8 cellular contexts compared by ENCODE assay signal in genomic region chr10:5813091-5813340, GRCh38. TPM values are rescaled to one million over a fixed set of nuclear protein-coding genes. Genes with fewer than 3 reads are reported as not detected.
DNase-seq lines count a peak whose midpoint lies in the region; ATAC-seq and TF ChIP-seq lines count a peak whose summit lies in the region.

No MANE protein-coding gene starts in this region.

- peak overlapping the region; percentile 84 for H3K4me2 ChIP-seq in Karpas-422 (ENCODE audit: low read depth, low read length, poor library complexity, severe bottlenecking)

- WGBS in ectodermal cell, 2 experiments: 0% methylated on average over 29 of the region's 29 CpGs

- peaks cover 37% of the 10 kb centered on the region; the same call in 1 of the 2 replicates for H4K20me1 ChIP-seq in Karpas-422 (ENCODE audit: insufficient read depth, low read depth, low read length)

- H3K27ac ChIP-seq in CD8-positive, alpha-beta T cell (ENCODE audit: low read depth, low read length): peak overlapping the region; percentile 87
- H3K27ac ChIP-seq in Karpas-422 (ENCODE audit: low read length): peak overlapping the region; percentile 78
- peak overlapping the region; percentile 93 for H3K27ac ChIP-seq in ectodermal cell (ENCODE audit: insufficient read depth, low read depth, low read length, poor library complexity, severe bottlenecking)

- no peaks in the 10 kb centered on the region for H3K27me3 ChIP-seq in CD8-positive, alpha-beta T cell (ENCODE audit: insufficient read depth, low read length)
- H3K27me3 ChIP-seq in Karpas-422 (ENCODE audit: low read length) (no peaks in the 10 kb centered on the region), ectodermal cell (ENCODE audit: control insufficient read depth, insufficient read depth, low read length, poor library complexity, severe bottlenecking) (no peaks in the 10 kb centered on the region)

- peaks cover 59% of the 10 kb centered on the region for H3K79me2 ChIP-seq in Karpas-422 (ENCODE audit: low read length)

- no peaks in the 10 kb centered on the region for H3K9me2 ChIP-seq in Karpas-422 (replicated peaks; ENCODE audit: insufficient read depth, low read length)

- DNase-seq in CD8-positive, alpha-beta T cell: no peak
- DNase-seq in Karpas-422: no peak
- no peak for DNase-seq in natural killer cell treated with Interleukin-12 subunit alpha and Interleukin-12 subunit beta and Interleukin-15 and Interleukin-18, amount 100 ng/mL, for 72 hours (ENCODE audit: low spot score)
- no peak for DNase-seq in hepatic stellate cell (ENCODE audit: low spot score)
- no peak for DNase-seq in cerebellar cortex (ENCODE audit: low spot score)
- no peak for DNase-seq in SHP77 treated with DMSO at 0.1 percent for 48 hours (lab: John Stamatoyannopoulos, UW)

- no peaks in the 10 kb centered on the region for H3K36me3 ChIP-seq in CD8-positive, alpha-beta T cell (ENCODE audit: insufficient read depth, low read length)
- H3K36me3 ChIP-seq in Karpas-422 (ENCODE audit: insufficient read depth, low read length) (peaks cover 16% of the 10 kb centered on the region; the same call in 1 of the 2 replicates), ectodermal cell (ENCODE audit: control insufficient read depth, insufficient read depth, low read length) (no peaks in the 10 kb centered on the region)

- H3K9me3 ChIP-seq in CD8-positive, alpha-beta T cell (ENCODE audit: low read length): no peaks in the 10 kb centered on the region
- H3K9me3 ChIP-seq in Karpas-422 (ENCODE audit: low read length): no peaks in the 10 kb centered on the region
- H3K9me3 ChIP-seq in ectodermal cell (ENCODE audit: control insufficient read depth, low read length): no peaks in the 10 kb centered on the region

- intact Hi-C loops in CD8-positive, alpha-beta T cell (cut with DNase I, micrococcal nuclease): loop anchor here (1.0 to 10.0 kb wide), 13 partner anchors 36 to 2002 kb away; partner anchors contain the start of genes IL15RA (in 2 of the 2), RBM17 (in 2 of the 2), TASOR2 (in 2 of the 2) and ANKRD16 (in 1 of the 2)

- TF ChIP-seq CTCF in CD8-positive, alpha-beta T cell (IDR thresholded peaks at IDR 0.05): no peak

- no peak overlapping the region for H2AFZ ChIP-seq in Karpas-422 (ENCODE audit: low read length)

- H3K9ac ChIP-seq in Karpas-422 (ENCODE audit: low read length): peak overlapping the region; percentile 99

- POLR2A ChIA-PET in CD8-positive, alpha-beta T cell (lab: Charles Lee): interaction anchor here (0.6 to 2.1 kb wide), 8 partner anchors 8 to 365 kb away, joined by 3 to 14 read pairs (median 3); partner anchors contain the start of genes ANKRD16 and FBH1

- peak; percentile 17 for ATAC-seq in CD8-positive, alpha-beta T cell
- peak; percentile 26 for ATAC-seq in GM21737 (IDR thresholded peaks at IDR 0.05; ENCODE audit: unreplicated experiment)
- peak; percentile 57 to 58 for ATAC-seq in natural killer cell treated with Interleukin-12 subunit alpha and Interleukin-12 subunit beta and Interleukin-15 and Interleukin-18, amount 100 ng/mL, for 72 hours

- H3K9me3 Mint-ChIP-seq in CD8-positive, alpha-beta T cell: no peaks in the 10 kb centered on the region
- no peaks in the 10 kb centered on the region for H3K9me3 Mint-ChIP-seq in natural killer cell treated with Interleukin-12 subunit alpha and Interleukin-12 subunit beta and Interleukin-15 and Interleukin-18, amount 100 ng/mL, for 72 hours

- CTCF ChIA-PET in CD8-positive, alpha-beta T cell (lab: Charles Lee): interaction anchor here (1.1 kb wide), 1 partner anchor 77 kb away, joined by 3 read pairs; the partner anchor contains the start of genes ANKRD16 and FBH1

- H3K4me3 ChIP-seq in CD8-positive, alpha-beta T cell (ENCODE audit: low read depth, low read length): peak overlapping the region; percentile 68
- H3K4me3 ChIP-seq in Karpas-422 (ENCODE audit: low read length): peak overlapping the region; percentile 86
- peak overlapping the region; percentile 90 for H3K4me3 ChIP-seq in ectodermal cell (ENCODE audit: insufficient read depth, low read depth, low read length)

- H3K4me1 Mint-ChIP-seq in CD8-positive, alpha-beta T cell (ENCODE audit: low read depth): peaks cover 59% of the 10 kb centered on the region
- peaks cover 35 to 49% of the 10 kb centered on the region in 2 donors for H3K4me1 Mint-ChIP-seq in natural killer cell treated with Interleukin-12 subunit alpha and Interleukin-12 subunit beta and Interleukin-15 and Interleukin-18, amount 100 ng/mL, for 72 hours (ENCODE audit: low read depth in 2 of 2)

- H3K4me3 Mint-ChIP-seq in CD8-positive, alpha-beta T cell: peak overlapping the region; percentile 86
- peak overlapping the region; percentile 88 for H3K4me3 Mint-ChIP-seq in natural killer cell treated with Interleukin-12 subunit alpha and Interleukin-12 subunit beta and Interleukin-15 and Interleukin-18, amount 100 ng/mL, for 72 hours

- H3K27ac Mint-ChIP-seq in CD8-positive, alpha-beta T cell: peak overlapping the region; percentile 87
- peak overlapping the region; percentile 70 to 90 for H3K27ac Mint-ChIP-seq in natural killer cell treated with Interleukin-12 subunit alpha and Interleukin-12 subunit beta and Interleukin-15 and Interleukin-18, amount 100 ng/mL, for 72 hours

- H3K4me1 ChIP-seq in CD8-positive, alpha-beta T cell (ENCODE audit: insufficient read depth, low read length): peaks cover 53% of the 10 kb centered on the region
- peaks cover 49% of the 10 kb centered on the region for H3K4me1 ChIP-seq in Karpas-422 (ENCODE audit: low read length)
- H3K4me1 ChIP-seq in ectodermal cell (ENCODE audit: control insufficient read depth, insufficient read depth, low read length): peaks cover 8% of the 10 kb centered on the region

- H3K27me3 Mint-ChIP-seq in CD8-positive, alpha-beta T cell (ENCODE audit: low read depth): no peaks in the 10 kb centered on the region
- no peaks in the 10 kb centered on the region for H3K27me3 Mint-ChIP-seq in natural killer cell treated with Interleukin-12 subunit alpha and Interleukin-12 subunit beta and Interleukin-15 and Interleukin-18, amount 100 ng/mL, for 72 hours

- H3K36me3 Mint-ChIP-seq in CD8-positive, alpha-beta T cell: peaks cover 19% of the 10 kb centered on the region
- H3K36me3 Mint-ChIP-seq in natural killer cell treated with Interleukin-12 subunit alpha and Interleukin-12 subunit beta and Interleukin-15 and Interleukin-18, amount 100 ng/mL, for 72 hours: peaks cover 5% of the 10 kb centered on the region

RNA-seq across cellular contexts. Expression of gene GDI2, which starts 0.2 kb away (rescaled TPM):
- 10 to 100 TPM; 62.1 to 70.5 TPM for total RNA-seq in CD8-positive, alpha-beta T cell
- 275 and 383 TPM in 2 replicates for total RNA-seq in Karpas-422 (2014; rRNA removed; shearing (Covaris generic); ENCODE audit: low replicate concordance)
- 318 TPM for polyA plus RNA-seq in ectodermal cell (2013, experiment 1 of 4)
- polyA plus RNA-seq in ectodermal cell (2013, experiment 2 of 4): 326 TPM
- 265 TPM for polyA plus RNA-seq in ectodermal cell (2013, experiment 3 of 4)
- 294 TPM for polyA plus RNA-seq in ectodermal cell (2013, experiment 4 of 4)
- total RNA-seq in natural killer cell treated with Interleukin-12 subunit alpha and Interleukin-12 subunit beta and Interleukin-15 and Interleukin-18, amount 100 ng/mL, for 72 hours: 100 to 1,000 TPM; 214 to 225 TPM
